36 cellular contexts compared by ENCODE assay signal in the genomic region with DNA sequence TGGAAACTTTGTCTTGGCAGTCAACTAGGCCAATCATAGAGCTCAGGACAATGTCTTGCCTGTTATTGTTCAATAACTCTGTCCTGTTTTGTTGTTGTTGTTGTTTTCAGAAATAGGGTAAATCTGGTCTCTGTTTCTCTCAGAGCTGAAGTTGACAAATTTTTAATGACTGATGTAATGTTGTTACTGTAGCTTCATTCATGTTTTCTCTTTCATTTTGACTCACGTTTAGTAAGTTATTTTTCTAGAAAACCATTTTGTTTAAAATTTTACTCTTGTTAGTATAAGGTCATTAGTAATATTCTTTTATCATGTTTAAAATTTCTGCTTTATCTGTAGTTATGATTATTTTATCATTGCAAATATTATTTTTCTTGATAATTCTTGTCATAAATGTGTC. TPM values are rescaled to one million over a fixed set of nuclear protein-coding genes. Genes with fewer than 3 reads are reported as not detected.
"Had no signal": no experiment of that assay in that cellular context is flagged by ENCODE, and none has a peak within 500 bp of the region (broad histone marks: within the 10 kb centered on the region; RNA-seq: fewer than 3 reads in every experiment).

No MANE protein-coding gene starts in this region.

- H3K27me3 ChIP-seq: adrenal gland, body of pancreas, colonic mucosa, esophagus muscularis mucosa, foreskin keratinocyte, gastrocnemius medialis, heart left ventricle had no signal

- H3K4me1 ChIP-seq: adrenal gland, body of pancreas, colonic mucosa, esophagus muscularis mucosa, foreskin keratinocyte, gastrocnemius medialis, heart left ventricle had no signal

- H3K27ac ChIP-seq: adrenal gland, body of pancreas, colonic mucosa, esophagus muscularis mucosa, foreskin keratinocyte, gastrocnemius medialis, heart left ventricle had no signal

- H3K4me3 Mint-ChIP-seq: activated CD4-positive, alpha-beta memory T cell treated with anti-CD3 and anti-CD28 coated beads for 36 hours; activated CD4-positive, alpha-beta T cell treated with anti-CD3 and anti-CD28 coated beads for 36 hours; activated CD4-positive, alpha-beta T cell treated with anti-CD3 and anti-CD28 coated beads, Interleukin-2, amount 10 ng/mL, durations not matched to agents 24 days and 14 days; activated CD8-positive, alpha-beta memory T cell treated with anti-CD3 and anti-CD28 coated beads, Interleukin-2, amount 10 ng/mL, durations not matched to agents 7 days and 5 days; activated CD8-positive, alpha-beta T cell treated with anti-CD3 and anti-CD28 coated beads, Interleukin-2, amount 10 ng/mL, durations not matched to agents 7 days and 5 days; activated naive CD4-positive, alpha-beta T cell treated with anti-CD3 and anti-CD28 coated beads for 36 hours; activated naive CD4-positive, alpha-beta T cell treated with anti-CD3 and anti-CD28 coated beads, Interleukin-2, amount 50 U/mL, for 24 hours; activated naive CD8-positive, alpha-beta T cell treated with anti-CD3 and anti-CD28 coated beads for 36 hours; activated naive CD8-positive, alpha-beta T cell treated with anti-CD3 and anti-CD28 coated beads, Interleukin-2, amount 50 U/mL, for 24 hours; activated T-helper 1 cell treated with anti-CD3 and anti-CD28 coated beads, Interleukin-12 subunit alpha, Interleukin-12 subunit beta, Interleukin-2, Interleukin-4 antibody, amounts not matched to agents 30 ng/mL and 10 ng/mL and 1 ng/mL, durations not matched to agents 14 hours and 24 hours and 36 hours; T-helper 2 cell treated with Interferon-gamma antibody and Interleukin-4, amounts not matched to agents 5 μg/mL and 100 μg/mL, for 36 hours had no signal

- ATAC-seq: activated CD4-positive, alpha-beta T cell treated with anti-CD3 and anti-CD28 coated beads for 36 hours; activated CD8-positive, alpha-beta memory T cell treated with anti-CD3 and anti-CD28 coated beads, Interleukin-2, amount 10 ng/mL, durations not matched to agents 7 days and 5 days; activated CD8-positive, alpha-beta T cell treated with anti-CD3 and anti-CD28 coated beads, Interleukin-2, amount 10 ng/mL, durations not matched to agents 7 days and 5 days; activated naive CD8-positive, alpha-beta T cell treated with anti-CD3 and anti-CD28 coated beads, Interleukin-2, amount 50 U/mL, for 24 hours; body of pancreas; foreskin keratinocyte; gastrocnemius medialis; heart left ventricle had no signal

- H3K9me3 ChIP-seq: adrenal gland, body of pancreas, colonic mucosa, gastrocnemius medialis had no signal

- H3K9me3 Mint-ChIP-seq: activated naive CD4-positive, alpha-beta T cell treated with anti-CD3 and anti-CD28 coated beads for 36 hours; activated T-helper 2 cell treated with anti-CD3 and anti-CD28 coated beads, Interferon-gamma antibody, Interleukin-2, Interleukin-4, amounts not matched to agents 10 μg/mL and 5 μg/mL and 100 μg/mL, durations not matched to agents 14 hours and 24 hours and 36 hours had no signal

- H3K4me1 Mint-ChIP-seq: activated CD4-positive, alpha-beta T cell treated with anti-CD3 and anti-CD28 coated beads for 36 hours; activated CD4-positive, alpha-beta T cell treated with anti-CD3 and anti-CD28 coated beads, Interleukin-2, amount 10 ng/mL, durations not matched to agents 24 days and 14 days; activated CD8-positive, alpha-beta memory T cell treated with anti-CD3 and anti-CD28 coated beads, Interleukin-2, amount 10 ng/mL, durations not matched to agents 7 days and 5 days; activated naive CD4-positive, alpha-beta T cell treated with anti-CD3 and anti-CD28 coated beads, Interleukin-2, amount 50 U/mL, for 24 hours; activated naive CD8-positive, alpha-beta T cell treated with anti-CD3 and anti-CD28 coated beads for 36 hours; activated naive CD8-positive, alpha-beta T cell treated with anti-CD3 and anti-CD28 coated beads, Interleukin-2, amount 50 U/mL, for 24 hours had no signal

- H3K36me3 ChIP-seq: adrenal gland, colonic mucosa, esophagus muscularis mucosa, gastrocnemius medialis, heart left ventricle had no signal

- H3K27me3 Mint-ChIP-seq: activated CD4-positive, alpha-beta memory T cell treated with anti-CD3 and anti-CD28 coated beads for 36 hours; activated CD4-positive, alpha-beta T cell treated with anti-CD3 and anti-CD28 coated beads for 36 hours; activated CD4-positive, alpha-beta T cell treated with anti-CD3 and anti-CD28 coated beads, Interleukin-2, amount 10 ng/mL, durations not matched to agents 24 days and 14 days; activated CD8-positive, alpha-beta memory T cell treated with anti-CD3 and anti-CD28 coated beads, Interleukin-2, amount 10 ng/mL, durations not matched to agents 7 days and 5 days; activated naive CD4-positive, alpha-beta T cell treated with anti-CD3 and anti-CD28 coated beads, Interleukin-2, amount 50 U/mL, for 24 hours; activated naive CD8-positive, alpha-beta T cell treated with anti-CD3 and anti-CD28 coated beads for 36 hours; activated naive CD8-positive, alpha-beta T cell treated with anti-CD3 and anti-CD28 coated beads, Interleukin-2, amount 50 U/mL, for 24 hours had no signal

- H3K4me3 ChIP-seq: adrenal gland, body of pancreas, colonic mucosa, esophagus muscularis mucosa, gastrocnemius medialis, heart left ventricle had no signal

- DNase-seq: activated CD4-positive, alpha-beta memory T cell treated with anti-CD3 and anti-CD28 coated beads for 36 hours; activated CD4-positive, alpha-beta T cell treated with anti-CD3 and anti-CD28 coated beads for 36 hours; activated CD4-positive, alpha-beta T cell treated with anti-CD3 and anti-CD28 coated beads, Interleukin-2, amount 10 ng/mL, durations not matched to agents 24 days and 14 days; activated CD4-positive, CD25-positive, alpha-beta regulatory T cell; activated CD4-positive, CD25-positive, alpha-beta regulatory T cell treated with anti-CD3 and anti-CD28 coated beads, Interleukin-2, amount 50 U/mL, for 72 hours; activated CD8-positive, alpha-beta memory T cell treated with anti-CD3 and anti-CD28 coated beads, Interleukin-2, amount 10 ng/mL, durations not matched to agents 7 days and 5 days; activated CD8-positive, alpha-beta memory T cell treated with anti-CD3 and anti-CD28 coated beads, Interleukin-2, amount 50 U/mL, for 4 hours; activated CD8-positive, alpha-beta T cell treated with anti-CD3 and anti-CD28 coated beads, Interleukin-2, amount 10 ng/mL, durations not matched to agents 7 days and 5 days; activated effector memory CD4-positive, alpha-beta T cell treated with anti-CD3 and anti-CD28 coated beads, Interleukin-2, amount 50 U/mL, for 16 hours; activated naive CD4-positive, alpha-beta T cell treated with anti-CD3 and anti-CD28 coated beads for 36 hours; activated naive CD8-positive, alpha-beta T cell treated with anti-CD3 and anti-CD28 coated beads for 36 hours; activated naive CD8-positive, alpha-beta T cell treated with anti-CD3 and anti-CD28 coated beads, Interleukin-2, amount 50 U/mL, for 24 hours; activated T-cell treated with anti-CD3 and anti-CD28 coated beads, Interleukin-2, amount 50 U/mL, for 1 hour; activated T-cell treated with anti-CD3 and anti-CD28 coated beads, Interleukin-2, amount 50 U/mL, for 48 hours; adrenal gland; amygdala; aorta; body of pancreas; central memory CD4-positive, alpha-beta T cell; cerebellar nuclear complex; colonic mucosa; effector CD8-positive, alpha-beta T cell; erythroblast; foreskin keratinocyte; gastrocnemius medialis; glutamatergic neuron; heart left ventricle; hypothalamus; T1000 had no signal

- H3K36me3 Mint-ChIP-seq: activated CD4-positive, alpha-beta memory T cell treated with anti-CD3 and anti-CD28 coated beads for 36 hours; activated CD8-positive, alpha-beta memory T cell treated with anti-CD3 and anti-CD28 coated beads, Interleukin-2, amount 10 ng/mL, durations not matched to agents 7 days and 5 days; activated naive CD4-positive, alpha-beta T cell treated with anti-CD3 and anti-CD28 coated beads, Interleukin-2, amount 50 U/mL, for 24 hours had no signal

- H3K27ac Mint-ChIP-seq: activated CD4-positive, alpha-beta memory T cell treated with anti-CD3 and anti-CD28 coated beads for 36 hours; activated CD4-positive, alpha-beta T cell treated with anti-CD3 and anti-CD28 coated beads for 36 hours; activated CD4-positive, alpha-beta T cell treated with anti-CD3 and anti-CD28 coated beads, Interleukin-2, amount 10 ng/mL, durations not matched to agents 24 days and 14 days; activated CD8-positive, alpha-beta memory T cell treated with anti-CD3 and anti-CD28 coated beads, Interleukin-2, amount 10 ng/mL, durations not matched to agents 7 days and 5 days; activated CD8-positive, alpha-beta T cell treated with anti-CD3 and anti-CD28 coated beads, Interleukin-2, amount 10 ng/mL, durations not matched to agents 7 days and 5 days; activated naive CD4-positive, alpha-beta T cell treated with anti-CD3 and anti-CD28 coated beads for 36 hours; activated naive CD4-positive, alpha-beta T cell treated with anti-CD3 and anti-CD28 coated beads, Interleukin-2, amount 50 U/mL, for 24 hours; activated naive CD8-positive, alpha-beta T cell treated with anti-CD3 and anti-CD28 coated beads for 36 hours; activated naive CD8-positive, alpha-beta T cell treated with anti-CD3 and anti-CD28 coated beads, Interleukin-2, amount 50 U/mL, for 24 hours; activated T-helper 1 cell treated with anti-CD3 and anti-CD28 coated beads, Interleukin-12 subunit alpha, Interleukin-12 subunit beta, Interleukin-2, Interleukin-4 antibody, amounts not matched to agents 30 ng/mL and 10 ng/mL and 1 ng/mL, durations not matched to agents 14 hours and 24 hours and 36 hours; activated T-helper 2 cell treated with anti-CD3 and anti-CD28 coated beads, Interferon-gamma antibody, Interleukin-2, Interleukin-4, amounts not matched to agents 10 μg/mL and 5 μg/mL and 100 μg/mL, durations not matched to agents 14 hours and 24 hours and 36 hours; T-helper 2 cell treated with Interferon-gamma antibody and Interleukin-4, amounts not matched to agents 5 μg/mL and 100 μg/mL, for 36 hours had no signal

RNA-seq across cellular contexts. Expression of a gene that starts 51.6 kb away (rescaled TPM):
- total RNA-seq: activated CD4-positive, alpha-beta memory T cell treated with anti-CD3 and anti-CD28 coated beads for 36 hours; activated CD4-positive, alpha-beta T cell treated with anti-CD3 and anti-CD28 coated beads for 36 hours; activated CD4-positive, alpha-beta T cell treated with anti-CD3 and anti-CD28 coated beads, Interleukin-2, amount 10 ng/mL, durations not matched to agents 24 days and 14 days; activated CD8-positive, alpha-beta memory T cell treated with anti-CD3 and anti-CD28 coated beads for 36 hours; activated CD8-positive, alpha-beta memory T cell treated with anti-CD3 and anti-CD28 coated beads, Interleukin-2, amount 10 ng/mL, durations not matched to agents 7 days and 5 days; activated CD8-positive, alpha-beta T cell treated with anti-CD3 and anti-CD28 coated beads, Interleukin-2, amount 10 ng/mL, durations not matched to agents 7 days and 5 days; activated naive CD4-positive, alpha-beta T cell treated with anti-CD3 and anti-CD28 coated beads for 36 hours; activated naive CD8-positive, alpha-beta T cell treated with anti-CD3 and anti-CD28 coated beads for 36 hours; activated T-helper 1 cell treated with anti-CD3 and anti-CD28 coated beads, Interleukin-12 subunit alpha, Interleukin-12 subunit beta, Interleukin-2, Interleukin-4 antibody, amounts not matched to agents 30 ng/mL and 10 ng/mL and 1 ng/mL, durations not matched to agents 14 hours and 24 hours and 36 hours; activated T-helper 2 cell treated with anti-CD3 and anti-CD28 coated beads, Interferon-gamma antibody, Interleukin-2, Interleukin-4, amounts not matched to agents 10 μg/mL and 5 μg/mL and 100 μg/mL, durations not matched to agents 14 hours and 24 hours and 36 hours; dermis microvascular lymphatic vessel endothelial cell; foreskin keratinocyte had no signal
- polyA plus RNA-seq: foreskin keratinocyte had no signal
